Comparison of ENCODE assay signal across 36 cellular contexts in the genomic region with DNA sequence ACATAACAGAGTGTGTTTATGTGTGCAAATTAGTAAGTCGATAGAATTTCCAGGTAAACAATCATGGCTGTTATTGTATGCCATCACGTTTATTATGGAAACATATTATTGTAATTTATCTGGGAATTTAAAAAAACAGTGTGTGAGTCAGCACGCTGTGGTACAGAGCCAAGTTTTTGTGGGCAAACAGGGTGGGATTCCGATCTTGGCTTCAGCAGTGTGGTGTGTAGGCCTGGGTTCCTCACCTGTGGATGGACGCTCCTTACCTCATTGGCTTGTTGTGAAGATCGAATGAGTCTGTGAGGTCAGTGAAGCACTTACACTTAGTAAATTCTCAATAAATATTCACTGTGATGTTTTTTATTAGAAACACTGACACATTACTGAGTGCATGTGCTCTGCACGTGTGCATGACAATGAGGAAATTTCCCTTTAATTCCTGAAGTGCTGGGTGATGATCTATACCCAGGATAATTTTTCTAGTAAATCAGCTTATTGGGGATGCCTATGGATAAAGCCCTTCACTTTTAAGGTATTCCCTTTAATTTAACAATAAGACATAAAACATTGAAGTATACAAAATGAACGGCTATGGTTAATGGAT. TPM values are rescaled to one million over a fixed set of nuclear protein-coding genes. Genes with fewer than 3 reads are reported as not detected.
DNase-seq lines count a peak whose midpoint lies in the region; ATAC-seq, FAIRE-seq and TF ChIP-seq lines count a peak whose summit lies in the region.
"Had no signal": no experiment of that assay in that cellular context is flagged by ENCODE, and none has a peak within 500 bp of the region (broad histone marks: within the 10 kb centered on the region; RNA-seq: fewer than 3 reads in every experiment).

No MANE protein-coding gene starts in this region.

- peaks cover 37% of the 10 kb centered on the region for H3K4me1 Mint-ChIP-seq in osteocyte (ENCODE audit: unreplicated experiment)
- no peaks in the 10 kb centered on the region for H3K4me1 Mint-ChIP-seq in activated CD8-positive, alpha-beta T cell treated with anti-CD3 and anti-CD28 coated beads for 36 hours (ENCODE audit: low read depth)
- H3K4me1 Mint-ChIP-seq: activated CD4-positive, alpha-beta T cell treated with anti-CD3 and anti-CD28 coated beads for 36 hours; central memory CD8-positive, alpha-beta T cell; memory B cell had no signal

- no peak overlapping the region for H3K18ac ChIP-seq in mesenchymal stem cell (ENCODE audit: low read depth in 1 of 2, low read length in 2 of 2)

- H2BK120ac ChIP-seq in mesenchymal stem cell (ENCODE audit: low read depth, low read length), result no peak overlapping the region

- H3K23ac ChIP-seq in mesenchymal stem cell (ENCODE audit: low read length in 2 of 2), result no peak overlapping the region

- no peak overlapping the region for H3K4me3 Mint-ChIP-seq in osteocyte (ENCODE audit: unreplicated experiment)
- no peak overlapping the region for H3K4me3 Mint-ChIP-seq in activated CD8-positive, alpha-beta T cell treated with anti-CD3 and anti-CD28 coated beads for 36 hours
- H3K4me3 Mint-ChIP-seq: activated CD4-positive, alpha-beta T cell treated with anti-CD3 and anti-CD28 coated beads for 36 hours; activated CD8-positive, alpha-beta T cell treated with anti-CD3 and anti-CD28 coated beads, Interleukin-2, amount 10 ng/mL, durations not matched to agents 7 days and 5 days; central memory CD8-positive, alpha-beta T cell; dendritic cell treated with granulocyte-macrophage colony-stimulating factor and Interleukin-4, amounts not matched to agents 40 ng/mL and 50 ng/mL, for 4 days; endodermal cell; memory B cell; neural crest cell; stimulated activated naive CD8-positive, alpha-beta T cell treated with anti-CD3 and anti-CD28 coated beads, Interleukin-15, Interleukin-2, amounts not matched to agents 100 ng/mL and 50 ng/mL, for 24 hours had no signal

- no peak overlapping the region for H4K8ac ChIP-seq in mesenchymal stem cell (ENCODE audit: low read length)

- no peaks in the 10 kb centered on the region for H3K27me3 ChIP-seq in endothelial cell of umbilical vein (ENCODE audit: control insufficient read depth in 2 of 2, insufficient read depth in 2 of 2, low read length in 2 of 2)
- H3K27me3 ChIP-seq in mesenchymal stem cell (ENCODE audit: control insufficient read depth in 1 of 2, insufficient read depth in 1 of 2, low read length in 2 of 2), result no peaks in the 10 kb centered on the region
- H3K27me3 ChIP-seq: BLaER1 treated with 17β-estradiol and CSF1 and Interleukin-3, amounts not matched to agents 10 nM and 100 nM; right atrium auricular region; spleen had no signal

- FAIRE-seq in endothelial cell of umbilical vein (lab: Jason Lieb, UNC), result peak; percentile 71
- FAIRE-seq: G401.6, K562, RCC 7860 had no signal

- no TSS peak for BruUV-seq in endothelial cell of umbilical vein (replicated peaks; lab: Mats Ljungman, UMichigan)

- no peaks in the 10 kb centered on the region for H3K36me3 Mint-ChIP-seq in osteocyte (ENCODE audit: unreplicated experiment)
- H3K36me3 Mint-ChIP-seq in activated CD8-positive, alpha-beta T cell treated with anti-CD3 and anti-CD28 coated beads for 36 hours (ENCODE audit: low read depth), result no peaks in the 10 kb centered on the region
- H3K36me3 Mint-ChIP-seq: memory B cell had no signal

- H3K9me3 Mint-ChIP-seq in osteocyte (ENCODE audit: unreplicated experiment), result no peaks in the 10 kb centered on the region
- peaks cover 2% of the 10 kb centered on the region for H3K9me3 Mint-ChIP-seq in activated CD8-positive, alpha-beta T cell treated with anti-CD3 and anti-CD28 coated beads for 36 hours
- H3K9me3 Mint-ChIP-seq: activated T-helper 2 cell treated with anti-CD3 and anti-CD28 coated beads, Interferon-gamma antibody, Interleukin-2, Interleukin-4, amounts not matched to agents 10 μg/mL and 5 μg/mL and 100 μg/mL, durations not matched to agents 14 hours and 24 hours and 36 hours; dendritic cell treated with granulocyte-macrophage colony-stimulating factor and Interleukin-4, amounts not matched to agents 40 ng/mL and 50 ng/mL, for 4 days; endodermal cell; memory B cell; neural crest cell; stimulated activated naive CD8-positive, alpha-beta T cell treated with anti-CD3 and anti-CD28 coated beads, Interleukin-15, Interleukin-2, amounts not matched to agents 100 ng/mL and 50 ng/mL, for 24 hours had no signal

- H3K79me2 ChIP-seq in endothelial cell of umbilical vein (ENCODE audit: control insufficient read depth, insufficient read depth, low read length), result no peaks in the 10 kb centered on the region

- H3K27ac ChIP-seq in endothelial cell of umbilical vein (ENCODE audit: insufficient read depth, low read depth, low read length) (peak overlapping the region; percentile 89), mesenchymal stem cell (ENCODE audit: low read length, poor library complexity, severe bottlenecking) (no peak overlapping the region)
- H3K27ac ChIP-seq: BLaER1 treated with 17β-estradiol and CSF1 and Interleukin-3, amounts not matched to agents 10 nM and 100 nM; right atrium auricular region; spleen; thoracic aorta; VCaP had no signal

- POLR2A ChIA-PET in endothelial cell of umbilical vein (lab: Charles Lee), result no interaction called here
- POLR2A ChIA-PET in activated CD8-positive, alpha-beta T cell treated with anti-CD3 and anti-CD28 coated beads for 36 hours (lab: Charles Lee), result no interaction called here

- intact Hi-C loops in endothelial cell of umbilical vein (cut with micrococcal nuclease), result loop anchor here (2.0 kb wide), 1 partner anchor 31 kb away; no protein-coding TSS in a partner anchor
- intact Hi-C loops in activated CD8-positive, alpha-beta T cell treated with anti-CD3 and anti-CD28 coated beads for 36 hours (cut with micrococcal nuclease), result no loop called here

- WGBS in mesenchymal stem cell, result 95% methylated on average over 6 of the region's 8 CpGs

- H2BK12ac ChIP-seq in mesenchymal stem cell (ENCODE audit: low read length in 2 of 2), result no peak overlapping the region

- CTCF ChIA-PET in endothelial cell of umbilical vein (lab: Charles Lee), result interaction anchor here (1.4 to 1.7 kb wide), 3 partner anchors 18 to 40 kb away, joined by 3 to 4 read pairs (median 3); no protein-coding TSS in a partner anchor
- CTCF ChIA-PET in activated CD8-positive, alpha-beta T cell treated with anti-CD3 and anti-CD28 coated beads for 36 hours (lab: Charles Lee), result no interaction called here

- no peak overlapping the region for H3K14ac ChIP-seq in mesenchymal stem cell (ENCODE audit: low read length in 2 of 2)

- H3K36me3 ChIP-seq in endothelial cell of umbilical vein (ENCODE audit: control insufficient read depth in 2 of 2, extremely low read depth in 1 of 2, insufficient read depth in 2 of 2, low read length in 2 of 2) (no peaks in the 10 kb centered on the region), mesenchymal stem cell (ENCODE audit: control insufficient read depth in 1 of 2, insufficient read depth in 2 of 2, low read depth in 1 of 2, low read length in 2 of 2) (peaks cover 0 to 3% of the 10 kb centered on the region in 2 experiments)
- H3K36me3 ChIP-seq: BLaER1 treated with 17β-estradiol and CSF1 and Interleukin-3, amounts not matched to agents 10 nM and 100 nM; right atrium auricular region; spleen; thoracic aorta had no signal

- dilution Hi-C loops in endothelial cell of umbilical vein (cut with MboI; ENCODE audit: extremely low pct_ligation_motif_present, low sequenced_read_pairs), result no loop called here

- no peak overlapping the region for H2BK5ac ChIP-seq in mesenchymal stem cell (ENCODE audit: low read depth, low read length, poor library complexity, severe bottlenecking)

- no peaks in the 10 kb centered on the region for H3K27me3 Mint-ChIP-seq in osteocyte (ENCODE audit: unreplicated experiment)
- no peaks in the 10 kb centered on the region for H3K27me3 Mint-ChIP-seq in activated CD8-positive, alpha-beta T cell treated with anti-CD3 and anti-CD28 coated beads for 36 hours
- H3K27me3 Mint-ChIP-seq: activated CD4-positive, alpha-beta T cell treated with anti-CD3 and anti-CD28 coated beads for 36 hours; central memory CD8-positive, alpha-beta T cell; dendritic cell treated with granulocyte-macrophage colony-stimulating factor and Interleukin-4, amounts not matched to agents 40 ng/mL and 50 ng/mL, for 4 days; stimulated activated naive CD8-positive, alpha-beta T cell treated with anti-CD3 and anti-CD28 coated beads, Interleukin-15, Interleukin-2, amounts not matched to agents 100 ng/mL and 50 ng/mL, for 24 hours had no signal

- H3K9me3 ChIP-seq in endothelial cell of umbilical vein (replicated peaks; ENCODE audit: control insufficient read depth, insufficient read depth, low read length), result no peaks in the 10 kb centered on the region
- no peaks in the 10 kb centered on the region for H3K9me3 ChIP-seq in mesenchymal stem cell (ENCODE audit: control insufficient read depth, low read length)
- H3K9me3 ChIP-seq: BLaER1 treated with 17β-estradiol and CSF1 and Interleukin-3, amounts not matched to agents 10 nM and 100 nM; right atrium auricular region; spleen; thoracic aorta had no signal

- H3K27ac Mint-ChIP-seq in osteocyte (ENCODE audit: unreplicated experiment), result no peak overlapping the region
- H3K27ac Mint-ChIP-seq in activated CD8-positive, alpha-beta T cell treated with anti-CD3 and anti-CD28 coated beads for 36 hours, result no peak overlapping the region
- H3K27ac Mint-ChIP-seq: activated CD4-positive, alpha-beta T cell treated with anti-CD3 and anti-CD28 coated beads for 36 hours; activated CD8-positive, alpha-beta T cell treated with anti-CD3 and anti-CD28 coated beads, Interleukin-2, amount 10 ng/mL, durations not matched to agents 7 days and 5 days; activated T-helper 2 cell treated with anti-CD3 and anti-CD28 coated beads, Interferon-gamma antibody, Interleukin-2, Interleukin-4, amounts not matched to agents 10 μg/mL and 5 μg/mL and 100 μg/mL, durations not matched to agents 14 hours and 24 hours and 36 hours; dendritic cell treated with granulocyte-macrophage colony-stimulating factor and Interleukin-4, amounts not matched to agents 40 ng/mL and 50 ng/mL, for 4 days; endodermal cell; memory B cell; stimulated activated naive CD8-positive, alpha-beta T cell treated with anti-CD3 and anti-CD28 coated beads, Interleukin-15, Interleukin-2, amounts not matched to agents 100 ng/mL and 50 ng/mL, for 24 hours had no signal

- H3K4ac ChIP-seq in mesenchymal stem cell (ENCODE audit: low read depth in 1 of 2, low read length in 2 of 2), result no peak overlapping the region

- no peak overlapping the region for H3K9ac ChIP-seq in endothelial cell of umbilical vein (replicated peaks; ENCODE audit: extremely low read depth, insufficient read depth, low read length)
- peak overlapping the region; percentile 37 for H3K9ac ChIP-seq in mesenchymal stem cell (ENCODE audit: low read length)
- H3K9ac ChIP-seq: BLaER1 treated with 17β-estradiol and CSF1 and Interleukin-3, amounts not matched to agents 10 nM and 100 nM had no signal

- H2BK15ac ChIP-seq in mesenchymal stem cell (ENCODE audit: low read depth, poor library complexity, severe bottlenecking), result no peak overlapping the region

- no peaks in the 10 kb centered on the region for H3K79me1 ChIP-seq in mesenchymal stem cell (replicated peaks; ENCODE audit: low read length, poor library complexity, severe bottlenecking)

- H2AFZ ChIP-seq in endothelial cell of umbilical vein (ENCODE audit: low read depth, low read length) (peak overlapping the region; percentile 63), mesenchymal stem cell (ENCODE audit: low read depth, low read length) (no peak overlapping the region)

- no peak overlapping the region for H2AK5ac ChIP-seq in mesenchymal stem cell (ENCODE audit: low read length, severe bottlenecking)

- peak; percentile 33 for DNase-seq in EH (ENCODE audit: low read depth)
- peak; percentile 44 for DNase-seq in HT1080 (ENCODE audit: low read depth)
- peak; percentile 72 for DNase-seq in endothelial cell of umbilical vein (ENCODE audit: low read depth, low spot score)
- no peak for DNase-seq in mesenchymal stem cell
- DNase-seq in osteocyte (ENCODE audit: extremely low spot score, unreplicated experiment), result no peak
- DNase-seq in anterior cingulate cortex (lab: John Stamatoyannopoulos, UW), result no peak
- DNase-seq in activated CD8-positive, alpha-beta T cell treated with anti-CD3 and anti-CD28 coated beads for 36 hours, result no peak
- DNase-seq: ACHN; activated CD4-positive, alpha-beta T cell treated with anti-CD3 and anti-CD28 coated beads for 36 hours; activated CD8-positive, alpha-beta T cell treated with anti-CD3 and anti-CD28 coated beads, Interleukin-2, amount 10 ng/mL, durations not matched to agents 7 days and 5 days; activated naive CD4-positive, alpha-beta T cell treated with anti-CD3 and anti-CD28 coated beads, Interleukin-2, amount 50 U/mL, for 16 hours; amniotic stem cell; endodermal cell; NCI-H1092 treated with DMSO at 0.1 percent for 48 hours; NCI-H1694 treated with DMSO at 0.1 percent for 48 hours; NCI-H446 treated with DMSO at 0.1 percent for 48 hours; NCI-H82; SIG-M5; spleen; stimulated activated CD4-positive, alpha-beta T cell treated with anti-CD3 and anti-CD28 coated beads, Interleukin-2, amount 100 ng/mL, for 24 hours; stimulated activated CD8-positive, alpha-beta memory T cell treated with anti-CD3 and anti-CD28 coated beads, Interleukin-4, amount 100 ng/mL, for 48 hours; T-helper 9 cell had no signal

- no peaks in the 10 kb centered on the region for H3K9me1 ChIP-seq in endothelial cell of umbilical vein (replicated peaks; ENCODE audit: control insufficient read depth, extremely low read depth, insufficient read depth, low read length)

- no peak for ATAC-seq in activated CD8-positive, alpha-beta T cell treated with anti-CD3 and anti-CD28 coated beads for 36 hours
- ATAC-seq: activated CD4-positive, alpha-beta T cell treated with anti-CD3 and anti-CD28 coated beads for 36 hours; activated CD8-positive, alpha-beta T cell treated with anti-CD3 and anti-CD28 coated beads, Interleukin-2, amount 10 ng/mL, durations not matched to agents 7 days and 5 days; K562; left lobe of liver had no signal

- H3K4me2 ChIP-seq in endothelial cell of umbilical vein (ENCODE audit: insufficient read depth, low read length), result peak overlapping the region; percentile 87
- H3K4me2 ChIP-seq in mesenchymal stem cell (ENCODE audit: low read length, poor library complexity, severe bottlenecking), result no peak overlapping the region
- H3K4me2 ChIP-seq: BLaER1 treated with 17β-estradiol and CSF1 and Interleukin-3, amounts not matched to agents 10 nM and 100 nM had no signal

- no peaks in the 10 kb centered on the region for H4K20me1 ChIP-seq in endothelial cell of umbilical vein (replicated peaks; ENCODE audit: control insufficient read depth, extremely low read depth, insufficient read depth, low read length)
- H4K20me1 ChIP-seq: BLaER1 treated with 17β-estradiol and CSF1 and Interleukin-3, amounts not matched to agents 10 nM and 100 nM had no signal

- H4K91ac ChIP-seq in mesenchymal stem cell (ENCODE audit: low read length), result no peak overlapping the region

- TF ChIP-seq CTCF in endothelial cell of umbilical vein (IDR thresholded peaks at IDR 0.05; ENCODE audit: extremely low read depth in 1 of 2, insufficient read depth in 1 of 2, low read depth in 1 of 2, low read length in 2 of 2) (no peak), osteocyte (IDR thresholded peaks at IDR 0.05) (no peak)
- no peak for TF ChIP-seq CTCF in activated CD8-positive, alpha-beta T cell treated with anti-CD3 and anti-CD28 coated beads for 36 hours (IDR thresholded peaks at IDR 0.05)

- H3K4me3 ChIP-seq in endothelial cell of umbilical vein (replicated peaks in 1 of 3; ENCODE audit: insufficient read depth in 1 of 3, low read depth in 1 of 3, low read length in 3 of 3), result no peak overlapping the region
- H3K4me3 ChIP-seq in mesenchymal stem cell (ENCODE audit: insufficient read depth in 1 of 2, low read depth in 1 of 2, low read length in 2 of 2), result no peak overlapping the region
- H3K4me3 ChIP-seq: BLaER1 treated with 17β-estradiol and CSF1 and Interleukin-3, amounts not matched to agents 10 nM and 100 nM; K562; right atrium auricular region; spleen; thoracic aorta had no signal

- H3K4me1 ChIP-seq in endothelial cell of umbilical vein (ENCODE audit: control insufficient read depth, extremely low read depth, insufficient read depth, low read length) (peaks cover 33% of the 10 kb centered on the region), mesenchymal stem cell (ENCODE audit: control insufficient read depth, insufficient read depth, low read depth, low read length) (peaks cover 1% of the 10 kb centered on the region)
- H3K4me1 ChIP-seq: BLaER1 treated with 17β-estradiol and CSF1 and Interleukin-3, amounts not matched to agents 10 nM and 100 nM; right atrium auricular region; spleen had no signal

- TF ChIP-seq POLR2A in endothelial cell of umbilical vein (IDR thresholded peaks at IDR 0.05; ENCODE audit: low read depth, low read length), result no peak

RNA-seq across cellular contexts. Expression of gene SLIT2, which starts 36.4 kb away (rescaled TPM):
- 0.47 and 0.76 TPM in 2 replicates for total RNA-seq in HT1080 (2014; rRNA removed; shearing (Covaris generic))
- 0.08 and 0.19 TPM in 2 replicates for polyA plus RNA-seq in HT1080 (2015; cell fraction: cytosol; rRNA removed)
- polyA plus RNA-seq in HT1080 (2015; cell fraction: nucleus; rRNA removed), result 0.33 and 0.41 TPM in 2 replicates
- 22.2 and 28.2 TPM in 2 replicates for total RNA-seq in endothelial cell of umbilical vein
- polyA plus RNA-seq in endothelial cell of umbilical vein, result 7.7 and 9.3 TPM in 2 replicates
- polyA plus RNA-seq in endothelial cell of umbilical vein (2011; cell fraction: cytosol; rRNA removed), result 9.7 and 11.0 TPM in 2 replicates
- 17.3 and 23.1 TPM in 2 replicates for polyA plus RNA-seq in endothelial cell of umbilical vein (2011; cell fraction: nucleus; rRNA removed)
- polyA plus RNA-seq in endothelial cell of umbilical vein (2012), result 23.4 and 30.0 TPM in 2 replicates
- polyA minus RNA-seq in endothelial cell of umbilical vein, result 30.9 and 37.5 TPM in 2 replicates
- polyA minus RNA-seq in endothelial cell of umbilical vein (2011; cell fraction: cytosol; rRNA and poly(A)+ RNA removed), result 1.6 TPM
- 66.6 and 75.1 TPM in 2 replicates for polyA minus RNA-seq in endothelial cell of umbilical vein (2011; cell fraction: nucleus; rRNA and poly(A)+ RNA removed)
- 19.2 TPM for polyA plus RNA-seq in mesenchymal stem cell (2013, experiment 1 of 2)
- polyA plus RNA-seq in mesenchymal stem cell (2013, experiment 2 of 2), result 18.7 TPM
- total RNA-seq in osteocyte, result 45.6 and 55.6 TPM in 2 replicates
- total RNA-seq in activated CD8-positive, alpha-beta T cell treated with anti-CD3 and anti-CD28 coated beads for 36 hours, result not detected
- total RNA-seq: activated CD4-positive, alpha-beta T cell treated with anti-CD3 and anti-CD28 coated beads for 36 hours; activated CD8-positive, alpha-beta T cell treated with anti-CD3 and anti-CD28 coated beads, Interleukin-2, amount 10 ng/mL, durations not matched to agents 7 days and 5 days had no signal

Comparison
In these comparisons a context has a peak if more than half of its experiments do, and no peak if none do; other contexts are left out.
1. DNase-seq: peak in EH (single experiment), HT1080 (single experiment) and endothelial cell of umbilical vein (single experiment); none in mesenchymal stem cell (single experiment), osteocyte (single experiment), anterior cingulate cortex (0 of 58) and activated CD8-positive, alpha-beta T cell treated with anti-CD3 and anti-CD28 coated beads for 36 hours (single experiment).
2. RNA of gene SLIT2, which starts 36.4 kb away (total RNA-seq): 45.6 to 55.6 TPM in osteocyte and 22.2 to 28.2 TPM in endothelial cell of umbilical vein; 0.47 to 0.76 TPM in HT1080 and not detected in activated CD8-positive, alpha-beta T cell treated with anti-CD3 and anti-CD28 coated beads for 36 hours; every median in the first group is over 10 times any median in the second.